ENCODE assay signal across 1 cellular context in genomic region chr4:101833455-101833854, GRCh38.
TF ChIP-seq lines count a peak whose summit lies in the region.

No MANE protein-coding gene starts in this region.

TF ChIP-seq in GM23338, 12 proteins besides CTCF, POLR2A, EP300 and RAD21 (continued from another document):
- no peak for TF ChIP-seq CREB1 (CRISPR knock-in tag; IDR thresholded peaks at IDR 0.05; ENCODE audit: low read depth)
- TF ChIP-seq EZH2phosphoT487 (IDR thresholded peaks at IDR 0.05; ENCODE audit: unreplicated experiment), result no peak
- no peak for TF ChIP-seq REST (IDR thresholded peaks at IDR 0.05; ENCODE audit: unreplicated experiment)
- TF ChIP-seq ZNF114 (CRISPR knock-in tag; IDR thresholded peaks at IDR 0.05), result no peak
- no peak for TF ChIP-seq STAT1 (IDR thresholded peaks at IDR 0.05; ENCODE audit: unreplicated experiment)
- TF ChIP-seq EZH2 (IDR thresholded peaks at IDR 0.05; ENCODE audit: low read depth, unreplicated experiment), result no peak
- no peak for TF ChIP-seq NANOG (IDR thresholded peaks at IDR 0.05; ENCODE audit: borderline replicate concordance)
- TF ChIP-seq POLR2AphosphoS5 (IDR thresholded peaks at IDR 0.05; ENCODE audit: low read depth), result no peak
- no peak for TF ChIP-seq ZNF462 (CRISPR knock-in tag; IDR thresholded peaks at IDR 0.05)
- TF ChIP-seq JUNB (IDR thresholded peaks at IDR 0.05; ENCODE audit: unreplicated experiment), result no peak
- no peak for TF ChIP-seq ZNF331 (CRISPR knock-in tag; IDR thresholded peaks at IDR 0.05; ENCODE audit: low read depth)
